8 cellular contexts compared by ENCODE assay signal in the genomic region with DNA sequence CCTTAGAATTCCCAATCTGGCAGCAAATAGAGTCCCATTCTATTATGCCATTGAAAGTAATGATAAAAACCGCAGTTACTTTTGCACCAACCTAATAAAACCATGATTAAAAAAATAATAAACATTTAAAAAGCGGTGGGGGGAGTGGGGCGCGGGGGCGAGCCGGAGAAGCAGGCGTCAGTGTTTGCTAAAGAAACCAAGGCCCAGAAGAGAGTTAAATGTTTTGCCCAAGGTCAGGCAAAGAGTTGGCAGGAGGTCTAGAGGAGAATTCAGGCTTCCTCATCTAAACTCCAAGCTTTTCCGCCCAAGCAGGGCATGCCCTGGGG. TPM values are rescaled to one million over a fixed set of nuclear protein-coding genes. Genes with fewer than 3 reads are reported as not detected.
DNase-seq lines count a peak whose midpoint lies in the region; ATAC-seq and TF ChIP-seq lines count a peak whose summit lies in the region.

No MANE protein-coding gene starts in this region.

- peaks cover 4% of the 10 kb centered on the region for H3K27me3 Mint-ChIP-seq in T-helper 17 cell

- peak overlapping the region; percentile 87 to 93 (median 88) for H3K27ac ChIP-seq in gastrocnemius medialis

- in situ Hi-C loops in gastrocnemius medialis (cut with MboI; ENCODE audit: low sequenced_read_pairs in 4 of 4) = no loop called here

- H3K4me3 ChIP-seq in fibroblast of the aortic adventitia (ENCODE audit: low read depth, low read length) (peak overlapping the region; percentile 70), gastrocnemius medialis (peak overlapping the region; percentile 71 to 79 (median 77))

- H3K9me3 ChIP-seq in T-helper 17 cell (ENCODE audit: control insufficient read depth, low read length, poor library complexity, severe bottlenecking) (no peaks in the 10 kb centered on the region), gastrocnemius medialis (no peaks in the 10 kb centered on the region)

- no peak for TF ChIP-seq CTCF in fibroblast of the aortic adventitia (IDR thresholded peaks at IDR 0.05; ENCODE audit: insufficient read depth, low read length)
- no peak for TF ChIP-seq CTCF in gastrocnemius medialis (IDR thresholded peaks at IDR 0.05 in 4 of 5, conservative IDR thresholded peaks at IDR 0.05 in 1 of 5)

- H3K4me1 Mint-ChIP-seq in T-helper 17 cell = peaks cover 18% of the 10 kb centered on the region

- no peaks in the 10 kb centered on the region for H3K36me3 Mint-ChIP-seq in T-helper 17 cell (ENCODE audit: low read depth)

- peak; percentile 18 for ATAC-seq in GM21447 (IDR thresholded peaks at IDR 0.05; ENCODE audit: unreplicated experiment)
- ATAC-seq in T-helper 17 cell = no peak
- no peak for ATAC-seq in gastrocnemius medialis

- H3K4me3 Mint-ChIP-seq in T-helper 17 cell = peak overlapping the region; percentile 89

- no peaks in the 10 kb centered on the region for H3K27me3 ChIP-seq in gastrocnemius medialis

- TF ChIP-seq POLR2A in gastrocnemius medialis (IDR thresholded peaks at IDR 0.05) = no peak

- H3K36me3 ChIP-seq in gastrocnemius medialis = no peaks in the 10 kb centered on the region

- H3K4me1 ChIP-seq in gastrocnemius medialis = peaks cover 3 to 5% of the 10 kb centered on the region in 2 donors

- DNase-seq in T-helper 17 cell = no peak
- DNase-seq in fibroblast of the aortic adventitia (ENCODE audit: low read depth) = no peak
- no peak for DNase-seq in gastrocnemius medialis
- DNase-seq in 8988T = no peak
- no peak for DNase-seq in activated gamma-delta T cell treated with Interleukin-2 at 50 U/mL for 16 hours
- DNase-seq in SKM-1 (lab: John Stamatoyannopoulos, UW; ENCODE audit: unreplicated experiment) = no peak
- no peak for DNase-seq in activated CD4-positive, alpha-beta T cell treated with anti-CD3 and anti-CD28 coated beads for 1 hour

- intact Hi-C loops in gastrocnemius medialis (cut with DNase I; ENCODE audit: low total_unique reads) = loop anchor here (5.0 to 10.0 kb wide), 2 partner anchors 90 to 193 kb away; a partner anchor contains a TSS

- H3K27ac Mint-ChIP-seq in T-helper 17 cell = peak overlapping the region; percentile 93

RNA-seq across cellular contexts. Expression of a gene that starts 9.7 kb away (rescaled TPM):
- total RNA-seq in T-helper 17 cell = under 1 TPM; 0.37 to 0.92 TPM
- total RNA-seq in fibroblast of the aortic adventitia (ENCODE audit: low replicate concordance) = not detected in 2 replicates
- total RNA-seq in gastrocnemius medialis = not detected

RNA-seq across cellular contexts. Expression of a gene that starts 15.4 kb away (rescaled TPM):
- total RNA-seq in T-helper 17 cell (10 to 100 TPM; 11.6 to 15.1 TPM), fibroblast of the aortic adventitia (ENCODE audit: low replicate concordance) (48.9 and 56.4 TPM in 2 replicates), gastrocnemius medialis (10 to 100 TPM; 19.5 to 54.5 (median 30.2) TPM)

RNA-seq across cellular contexts. Expression of a gene that starts 37.5 kb away (rescaled TPM):
- total RNA-seq in T-helper 17 cell (not detected), fibroblast of the aortic adventitia (ENCODE audit: low replicate concordance) (0.27 and 1.4 TPM in 2 replicates), gastrocnemius medialis (not detected)

RNA-seq across cellular contexts. Expression of a gene that starts 44.1 kb away (rescaled TPM):
- total RNA-seq in T-helper 17 cell (10 to 100 TPM; 41.4 to 97.1 TPM), fibroblast of the aortic adventitia (ENCODE audit: low replicate concordance) (31.3 and 37.4 TPM in 2 replicates), gastrocnemius medialis (10 to 100 TPM; 41.7 to 49.7 (median 44.0) TPM)

RNA-seq across cellular contexts. Expression of a gene that starts 50.6 kb away (rescaled TPM):
- 1 to 10 TPM in 1 of 2 donors, not detected in 1; 1.6 TPM for total RNA-seq in T-helper 17 cell
- total RNA-seq in fibroblast of the aortic adventitia (ENCODE audit: low replicate concordance) = 0.27 and 0.49 TPM in 2 replicates
- total RNA-seq in gastrocnemius medialis = not detected
